In genomic region chr11:94059065-94059464, GRCh38 we compare ENCODE assay signal across 32 cellular contexts. TPM values are rescaled to one million over a fixed set of nuclear protein-coding genes. Genes with fewer than 3 reads are reported as not detected.
"Had no signal": no experiment of that assay in that cellular context is flagged by ENCODE, and none has a peak within 500 bp of the region (broad histone marks: within the 10 kb centered on the region; RNA-seq: fewer than 3 reads in every experiment).

No MANE protein-coding gene starts in this region.

- H3K4me3 ChIP-seq: neural progenitor cell, ovary, psoas muscle, skin epidermis, smooth muscle cell, spleen, suprapubic skin, testis, tibial artery, transverse colon, upper lobe of right lung, uterus had no signal

- DNase-seq: natural killer cell; occipital lobe; ovary; posterior cingulate gyrus; psoas muscle; right cardiac atrium; spleen; stimulated activated CD4-positive, alpha-beta T cell treated with anti-CD3 and anti-CD28 coated beads, Interleukin-12 subunit alpha, Interleukin-12 subunit beta, amount 100 ng/mL, for 4 hours; stimulated activated CD4-positive, alpha-beta T cell treated with anti-CD3 and anti-CD28 coated beads, Interleukin-1b, Interleukin-23, amount 100 ng/mL, for 48 hours; stimulated activated CD4-positive, alpha-beta T cell treated with anti-CD3 and anti-CD28 coated beads, Interleukin-4, amount 100 ng/mL, for 1 hour; stimulated activated CD4-positive, alpha-beta T cell treated with anti-CD3 and anti-CD28 coated beads, Interleukin-4, amount 100 ng/mL, for 4 hours; stimulated activated CD8-positive, alpha-beta memory T cell treated with anti-CD3 and anti-CD28 coated beads, Interleukin-4, amount 100 ng/mL, for 48 hours; stimulated activated naive CD4-positive, alpha-beta T cell; stimulated activated naive CD8-positive, alpha-beta T cell treated with anti-CD3 and anti-CD28 coated beads, Interleukin-15, amount 100 ng/mL, for 72 hours; stimulated activated naive CD8-positive, alpha-beta T cell treated with anti-CD3 and anti-CD28 coated beads, Interleukin-15, Interleukin-2, amounts not matched to agents 100 U/mL and 50 U/mL, for 24 hours; substantia nigra; testis; tibial artery; transverse colon; upper lobe of right lung; uterus had no signal

- H2AFZ ChIP-seq: neural progenitor cell, parathyroid adenoma had no signal

- ATAC-seq: natural killer cell; psoas muscle; right cardiac atrium; sciatic nerve; stimulated activated memory B cell treated with anti-CD40 and anti-IgM and Interleukin-4, amounts not matched to agents 10 μg/mL and 1 μg/mL and 100 μg/mL, for 72 hours; stimulated activated naive CD8-positive, alpha-beta T cell treated with anti-CD3 and anti-CD28 coated beads, Interleukin-15, amount 100 ng/mL, for 72 hours; stimulated activated naive CD8-positive, alpha-beta T cell treated with anti-CD3 and anti-CD28 coated beads, Interleukin-15, Interleukin-2, amounts not matched to agents 100 U/mL and 50 U/mL, for 24 hours; upper lobe of right lung had no signal

- H3K79me2 ChIP-seq: parathyroid adenoma had no signal

- H3K27ac ChIP-seq: neural progenitor cell, ovary, parathyroid adenoma, psoas muscle, skin epidermis, spleen, suprapubic skin, testis, tibial artery, transverse colon, upper lobe of right lung, uterus had no signal

- H3K36me3 ChIP-seq: neural progenitor cell, ovary, spleen, suprapubic skin, tibial artery, transverse colon, upper lobe of right lung, uterus had no signal

- H3K9ac ChIP-seq: neural progenitor cell, parathyroid adenoma had no signal

- H3K4me2 ChIP-seq: neural progenitor cell, smooth muscle cell had no signal

- H3K27me3 ChIP-seq: neural progenitor cell, ovary, testis, tibial artery, transverse colon, upper lobe of right lung, uterus had no signal

- H3K4me1 ChIP-seq: neural progenitor cell, parathyroid adenoma, psoas muscle, spleen, suprapubic skin, testis, tibial artery, transverse colon, upper lobe of right lung, uterus had no signal

- H3K9me3 ChIP-seq: ovary, psoas muscle, spleen, suprapubic skin, testis, tibial artery, transverse colon, upper lobe of right lung, uterus had no signal

RNA-seq across cellular contexts. Expression of gene HEPHL1, which starts 37.9 kb away (rescaled TPM):
- total RNA-seq: natural killer cell, occipital lobe, osteoblast, ovary, progenitor cell of endocrine pancreas, psoas muscle, right cardiac atrium, sciatic nerve, spleen, transverse colon, upper lobe of right lung, urinary bladder, uterus had no signal
- polyA plus RNA-seq: neural cell, right cardiac atrium, spleen, urinary bladder had no signal
